ENCODE assay signal across 8 cellular contexts in the genomic region with DNA sequence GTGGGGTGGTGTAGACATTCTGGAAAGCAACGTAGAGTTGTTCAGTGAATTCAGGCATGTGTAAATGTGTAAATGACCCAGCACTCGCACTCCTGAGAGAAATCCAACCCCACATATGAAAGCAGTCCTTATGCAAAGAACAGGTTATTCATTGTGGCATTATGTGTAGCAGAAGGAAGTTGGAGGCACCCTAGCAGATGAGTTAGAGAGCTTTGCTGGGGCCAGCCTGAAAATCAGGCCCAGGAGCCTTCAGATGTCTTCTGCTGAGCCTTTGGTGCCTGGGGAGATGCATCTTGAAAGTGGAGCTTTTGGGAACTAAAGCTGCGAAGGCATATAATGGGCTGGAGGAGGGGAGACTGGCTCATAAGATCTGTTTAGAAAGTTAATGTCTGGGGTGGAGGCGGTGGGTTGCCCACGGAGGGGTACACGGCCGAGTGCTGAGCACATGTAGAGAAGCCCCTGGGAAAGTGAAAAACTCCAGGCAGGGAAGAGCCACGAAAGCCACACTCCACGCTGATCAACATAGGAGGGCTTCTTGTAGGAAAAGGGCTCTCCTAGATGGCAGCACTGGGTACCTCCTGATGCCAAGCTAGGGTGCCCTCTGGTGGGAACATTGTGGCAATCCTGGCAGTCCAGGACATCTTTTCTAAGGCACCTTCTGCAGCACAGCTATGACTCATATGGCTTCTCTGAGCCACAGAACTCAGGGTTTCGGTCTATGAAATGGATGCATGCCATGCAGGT.
DNase-seq lines count a peak whose midpoint lies in the region; ATAC-seq and TF ChIP-seq lines count a peak whose summit lies in the region.

No MANE protein-coding gene starts in this region.

- peak; percentile 99 for TF ChIP-seq CTCF in AG09309 (IDR thresholded peaks at IDR 0.05; ENCODE audit: control insufficient read depth, insufficient read depth, low read depth, low read length, missing control alignments)

- no peak overlapping the region for H3K4me3 ChIP-seq in AG09309 (ENCODE audit: control insufficient read depth, low read depth, low read length)

- DNase-seq in AG09309 (ENCODE audit: low read depth) (peak; percentile 85), NCI-H226 (peak; percentile 90), kidney tubule cell (ENCODE audit: low spot score) (peak; percentile 97)
- DNase-seq in activated CD4-positive, CD25-positive, alpha-beta regulatory T cell treated with anti-CD3 and anti-CD28 coated beads, Interleukin-2, amount 50 U/mL, for 16 hours (ENCODE audit: low read depth, low spot score): peak; percentile 60
- DNase-seq in central memory CD4-positive, alpha-beta T cell: peak; percentile 73
- peak; percentile 85 for DNase-seq in stimulated activated CD4-positive, alpha-beta T cell treated with anti-CD3 and anti-CD28 coated beads, Interleukin-4, amount 100 ng/mL, for 24 hours

- ATAC-seq in GM18907 (IDR thresholded peaks at IDR 0.05; ENCODE audit: unreplicated experiment): peak; percentile 90
- peak; percentile 71 for ATAC-seq in HG03196 (IDR thresholded peaks at IDR 0.05; ENCODE audit: unreplicated experiment)
